ENCODE assay signal across 1 cellular context in the genomic region with DNA sequence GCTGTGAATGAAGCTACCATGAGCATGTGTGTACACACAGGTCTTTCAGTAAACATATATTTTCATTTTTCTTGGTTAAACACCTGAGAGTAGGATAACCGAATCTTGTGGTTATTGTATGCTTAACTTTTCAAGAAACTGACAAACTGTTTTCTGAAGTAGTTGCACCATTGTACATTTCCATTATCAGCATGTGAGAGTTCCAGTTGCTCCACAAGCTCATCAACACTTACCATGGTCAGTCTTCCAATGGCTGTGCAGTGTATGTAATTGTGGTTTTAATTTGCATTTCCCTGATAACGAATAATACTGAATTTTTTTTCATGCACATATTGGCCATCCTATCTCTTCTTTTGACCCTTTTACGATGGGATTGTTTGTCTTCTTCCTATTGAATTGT.
TF ChIP-seq lines count a peak whose summit lies in the region.

No MANE protein-coding gene starts in this region.

TF ChIP-seq in GM23338, 12 proteins besides CTCF, POLR2A, EP300 and RAD21 (continued from another document):
- TF ChIP-seq, protein P1, sequence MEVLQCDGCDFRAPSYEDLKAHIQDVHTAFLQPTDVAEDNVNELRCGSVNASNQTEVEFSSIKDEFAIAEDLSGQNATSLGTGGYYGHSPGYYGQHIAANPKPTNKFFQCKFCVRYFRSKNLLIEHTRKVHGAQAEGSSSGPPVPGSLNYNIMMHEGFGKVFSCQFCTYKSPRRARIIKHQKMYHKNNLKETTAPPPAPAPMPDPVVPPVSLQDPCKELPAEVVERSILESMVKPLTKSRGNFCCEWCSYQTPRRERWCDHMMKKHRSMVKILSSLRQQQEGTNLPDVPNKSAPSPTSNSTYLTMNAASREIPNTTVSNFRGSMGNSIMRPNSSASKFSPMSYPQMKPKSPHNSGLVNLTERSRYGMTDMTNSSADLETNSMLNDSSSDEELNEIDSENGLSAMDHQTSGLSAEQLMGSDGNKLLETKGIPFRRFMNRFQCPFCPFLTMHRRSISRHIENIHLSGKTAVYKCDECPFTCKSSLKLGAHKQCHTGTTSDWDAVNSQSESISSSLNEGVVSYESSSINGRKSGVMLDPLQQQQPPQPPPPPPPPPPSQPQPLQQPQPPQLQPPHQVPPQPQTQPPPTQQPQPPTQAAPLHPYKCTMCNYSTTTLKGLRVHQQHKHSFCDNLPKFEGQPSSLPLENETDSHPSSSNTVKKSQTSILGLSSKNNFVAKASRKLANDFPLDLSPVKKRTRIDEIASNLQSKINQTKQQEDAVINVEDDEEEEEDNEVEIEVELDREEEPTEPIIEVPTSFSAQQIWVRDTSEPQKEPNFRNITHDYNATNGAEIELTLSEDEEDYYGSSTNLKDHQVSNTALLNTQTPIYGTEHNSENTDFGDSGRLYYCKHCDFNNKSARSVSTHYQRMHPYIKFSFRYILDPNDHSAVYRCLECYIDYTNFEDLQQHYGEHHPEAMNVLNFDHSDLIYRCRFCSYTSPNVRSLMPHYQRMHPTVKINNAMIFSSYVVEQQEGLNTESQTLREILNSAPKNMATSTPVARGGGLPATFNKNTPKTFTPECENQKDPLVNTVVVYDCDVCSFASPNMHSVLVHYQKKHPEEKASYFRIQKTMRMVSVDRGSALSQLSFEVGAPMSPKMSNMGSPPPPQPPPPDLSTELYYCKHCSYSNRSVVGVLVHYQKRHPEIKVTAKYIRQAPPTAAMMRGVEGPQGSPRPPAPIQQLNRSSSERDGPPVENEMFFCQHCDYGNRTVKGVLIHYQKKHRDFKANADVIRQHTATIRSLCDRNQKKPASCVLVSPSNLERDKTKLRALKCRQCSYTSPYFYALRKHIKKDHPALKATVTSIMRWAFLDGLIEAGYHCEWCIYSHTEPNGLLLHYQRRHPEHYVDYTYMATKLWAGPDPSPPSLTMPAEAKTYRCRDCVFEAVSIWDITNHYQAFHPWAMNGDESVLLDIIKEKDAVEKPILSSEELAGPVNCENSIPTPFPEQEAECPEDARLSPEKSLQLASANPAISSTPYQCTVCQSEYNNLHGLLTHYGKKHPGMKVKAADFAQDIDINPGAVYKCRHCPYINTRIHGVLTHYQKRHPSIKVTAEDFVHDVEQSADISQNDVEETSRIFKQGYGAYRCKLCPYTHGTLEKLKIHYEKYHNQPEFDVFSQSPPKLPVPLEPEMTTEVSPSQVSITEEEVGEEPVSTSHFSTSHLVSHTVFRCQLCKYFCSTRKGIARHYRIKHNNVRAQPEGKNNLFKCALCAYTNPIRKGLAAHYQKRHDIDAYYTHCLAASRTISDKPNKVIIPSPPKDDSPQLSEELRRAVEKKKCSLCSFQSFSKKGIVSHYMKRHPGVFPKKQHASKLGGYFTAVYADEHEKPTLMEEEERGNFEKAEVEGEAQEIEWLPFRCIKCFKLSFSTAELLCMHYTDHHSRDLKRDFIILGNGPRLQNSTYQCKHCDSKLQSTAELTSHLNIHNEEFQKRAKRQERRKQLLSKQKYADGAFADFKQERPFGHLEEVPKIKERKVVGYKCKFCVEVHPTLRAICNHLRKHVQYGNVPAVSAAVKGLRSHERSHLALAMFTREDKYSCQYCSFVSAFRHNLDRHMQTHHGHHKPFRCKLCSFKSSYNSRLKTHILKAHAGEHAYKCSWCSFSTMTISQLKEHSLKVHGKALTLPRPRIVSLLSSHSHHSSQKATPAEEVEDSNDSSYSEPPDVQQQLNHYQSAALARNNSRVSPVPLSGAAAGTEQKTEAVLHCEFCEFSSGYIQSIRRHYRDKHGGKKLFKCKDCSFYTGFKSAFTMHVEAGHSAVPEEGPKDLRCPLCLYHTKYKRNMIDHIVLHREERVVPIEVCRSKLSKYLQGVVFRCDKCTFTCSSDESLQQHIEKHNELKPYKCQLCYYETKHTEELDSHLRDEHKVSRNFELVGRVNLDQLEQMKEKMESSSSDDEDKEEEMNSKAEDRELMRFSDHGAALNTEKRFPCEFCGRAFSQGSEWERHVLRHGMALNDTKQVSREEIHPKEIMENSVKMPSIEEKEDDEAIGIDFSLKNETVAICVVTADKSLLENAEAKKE (CRISPR knock-in tag; IDR thresholded peaks at IDR 0.05) = no peak
- no peak for TF ChIP-seq CREB1 (CRISPR knock-in tag; IDR thresholded peaks at IDR 0.05; ENCODE audit: low read depth)
- TF ChIP-seq ZNF331 (CRISPR knock-in tag; IDR thresholded peaks at IDR 0.05; ENCODE audit: low read depth) = no peak
